ENCODE assay signal across 1 cellular context in the genomic region with DNA sequence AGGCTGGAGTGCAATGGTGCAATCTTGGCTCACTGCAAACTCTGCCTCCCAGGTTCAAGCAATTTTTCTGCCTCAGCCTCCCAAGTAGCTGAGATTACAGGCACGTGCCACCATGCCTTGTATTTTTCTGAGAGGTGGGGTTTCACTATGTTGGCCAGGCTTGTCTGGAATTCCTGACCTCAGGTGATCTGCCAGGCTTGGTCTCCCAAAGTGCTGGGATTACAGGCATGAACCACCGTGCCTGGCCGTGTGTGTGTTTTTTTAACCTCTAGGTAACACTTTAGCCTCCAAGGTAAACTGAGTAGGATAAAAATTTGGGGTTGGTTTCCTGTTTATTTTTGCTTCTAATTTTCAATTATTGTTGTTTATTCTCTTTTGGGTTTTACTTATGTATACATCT. TPM values are rescaled to one million over a fixed set of nuclear protein-coding genes. Genes with fewer than 3 reads are reported as not detected.
"Had no signal": no experiment of that assay in that cellular context is flagged by ENCODE, and none has a peak within 500 bp of the region (broad histone marks: within the 10 kb centered on the region; RNA-seq: fewer than 3 reads in every experiment).

No MANE protein-coding gene starts in this region.

RNA-seq across cellular contexts. Expression of gene XCR1, which starts 10.8 kb away (rescaled TPM):
- total RNA-seq: G401 had no signal
